Comparison of ENCODE assay signal across 23 cellular contexts in the genomic region with DNA sequence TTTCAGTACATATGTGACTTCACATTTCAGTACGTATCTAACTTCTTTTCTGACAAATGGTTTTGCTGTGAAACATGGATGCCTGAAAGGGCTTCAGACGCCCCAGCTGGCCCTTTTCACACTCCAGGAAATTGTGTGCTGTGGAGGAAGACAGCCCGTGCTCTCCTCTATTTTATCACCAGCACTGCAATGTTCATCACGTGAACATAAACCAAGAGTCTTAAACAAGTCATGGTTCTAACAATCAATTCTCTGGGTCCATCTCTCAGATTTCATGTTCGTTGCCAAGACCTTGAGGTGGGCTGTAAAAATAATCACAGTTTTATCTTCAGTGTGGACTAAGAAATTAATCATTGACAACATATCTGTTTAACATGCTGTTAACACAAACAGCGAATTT.
"Had no signal": no experiment of that assay in that cellular context is flagged by ENCODE, and none has a peak within 500 bp of the region (broad histone marks: within the 10 kb centered on the region; RNA-seq: fewer than 3 reads in every experiment).

No MANE protein-coding gene starts in this region.

- H3K4me2 ChIP-seq: neural progenitor cell had no signal

- H3K27ac ChIP-seq: esophagus squamous epithelium, gastrocnemius medialis, lower lobe of right lung, neural progenitor cell, prostate gland, spleen, thyroid gland, VCaP had no signal

- H3K9ac ChIP-seq: neural progenitor cell had no signal

- DNase-seq: activated CD4-positive, alpha-beta memory T cell treated with anti-CD3 and anti-CD28 coated beads, Interleukin-2, amount 10 ng/mL, durations not matched to agents 7 days and 5 days; activated CD4-positive, alpha-beta T cell treated with anti-CD3 and anti-CD28 coated beads, Interleukin-2, amount 10 ng/mL, durations not matched to agents 24 days and 14 days; activated effector memory CD4-positive, alpha-beta T cell treated with Interleukin-2 at 50 U/mL for 16 hours; activated naive CD4-positive, alpha-beta T cell treated with anti-CD3 and anti-CD28 coated beads for 36 hours; activated T-cell treated with anti-CD3 and anti-CD28 coated beads, Interleukin-2, amount 50 U/mL, for 72 hours; amygdala; central memory CD4-positive, alpha-beta T cell; endodermal cell; esophagus squamous epithelium; gastrocnemius medialis; lower lobe of right lung; mesendoderm; naive thymus-derived CD4-positive, alpha-beta T cell; spleen; stimulated activated CD4-positive, alpha-beta T cell treated with anti-CD3 and anti-CD28 coated beads, Interleukin-4, amount 100 ng/mL, for 1 hour; stimulated activated naive CD4-positive, alpha-beta T cell; thyroid gland had no signal

- ATAC-seq: activated CD4-positive, CD25-positive, alpha-beta regulatory T cell treated with anti-CD3 and anti-CD28 coated beads, Interleukin-2, amount 50 U/mL, for 24 hours; activated T-cell treated with anti-CD3 and anti-CD28 coated beads, Interleukin-2, amount 50 U/mL, for 72 hours; gastrocnemius medialis; left lobe of liver; lower lobe of right lung; naive thymus-derived CD4-positive, alpha-beta T cell had no signal

- H3K27me3 ChIP-seq: gastrocnemius medialis, neural progenitor cell, thyroid gland had no signal

- FAIRE-seq: colon had no signal

- H3K36me3 ChIP-seq: esophagus squamous epithelium, gastrocnemius medialis, lower lobe of right lung, neural progenitor cell, prostate gland, spleen, thyroid gland had no signal

- H3K4me3 ChIP-seq: esophagus squamous epithelium, gastrocnemius medialis, lower lobe of right lung, neural progenitor cell, prostate gland, spleen, thyroid gland had no signal

- H3K4me1 ChIP-seq: esophagus squamous epithelium, gastrocnemius medialis, lower lobe of right lung, prostate gland, spleen, thyroid gland had no signal

- H2AFZ ChIP-seq: neural progenitor cell had no signal

- H3K9me3 ChIP-seq: esophagus squamous epithelium, gastrocnemius medialis, lower lobe of right lung, prostate gland, spleen, thyroid gland had no signal
